11 cellular contexts compared by ENCODE assay signal in the genomic region with DNA sequence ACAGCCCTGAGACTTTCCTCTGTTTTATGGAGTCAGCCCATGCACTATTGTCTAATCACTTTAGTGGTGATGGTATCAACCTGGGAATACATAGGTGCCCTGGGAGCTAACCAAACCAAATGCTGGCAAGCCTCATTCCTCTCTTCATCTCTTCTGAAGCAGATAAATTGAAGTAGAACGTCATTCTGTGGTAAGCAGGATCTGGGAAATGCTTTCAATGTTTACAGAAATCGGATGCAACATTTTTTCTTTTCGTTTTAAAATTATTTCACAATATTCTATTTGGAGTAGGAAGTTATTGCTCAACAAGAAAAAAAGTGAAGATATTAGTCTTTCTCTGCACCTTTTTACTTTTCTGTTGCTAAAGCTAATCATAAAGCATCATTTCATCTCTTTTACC.
DNase-seq lines count a peak whose midpoint lies in the region; ATAC-seq and TF ChIP-seq lines count a peak whose summit lies in the region.
"Had no signal": no experiment of that assay in that cellular context is flagged by ENCODE, and none has a peak within 500 bp of the region (broad histone marks: within the 10 kb centered on the region; RNA-seq: fewer than 3 reads in every experiment).

No MANE protein-coding gene starts in this region.

- H3K36me3 ChIP-seq in ascending aorta (no peaks in the 10 kb centered on the region), hepatocyte (replicated peaks; ENCODE audit: insufficient read depth, low read depth) (no peaks in the 10 kb centered on the region), subcutaneous abdominal adipose tissue (ENCODE audit: control insufficient read depth in 5 of 5, insufficient read depth in 5 of 5, low read length in 5 of 5) (no peaks in the 10 kb centered on the region)

- peak overlapping the region in 1 of 5 donors; percentile 26 for H3K9ac ChIP-seq in subcutaneous abdominal adipose tissue (ENCODE audit: low read length in 5 of 5)

- peak overlapping the region; percentile 15 for H3K4me2 ChIP-seq in hepatocyte

- peaks cover 64% of the 10 kb centered on the region for H4K20me1 ChIP-seq in hepatocyte (ENCODE audit: insufficient read depth, poor library complexity, severe bottlenecking)

- H3K4me1 Mint-ChIP-seq in activated naive CD8-positive, alpha-beta T cell treated with anti-CD3 and anti-CD28 coated beads, Interleukin-2, amount 50 U/mL, for 24 hours = peaks cover 84% of the 10 kb centered on the region

- ATAC-seq in activated naive CD8-positive, alpha-beta T cell treated with anti-CD3 and anti-CD28 coated beads, Interleukin-2, amount 50 U/mL, for 24 hours = no peak
- ATAC-seq in HG03097 (IDR thresholded peaks at IDR 0.05; ENCODE audit: low FRiP score, unreplicated experiment) = no peak

- no peak overlapping the region for H2AFZ ChIP-seq in hepatocyte

- H3K4me1 ChIP-seq in ascending aorta (peaks cover 15 to 68% of the 10 kb centered on the region in 2 donors), hepatocyte (ENCODE audit: insufficient read depth) (peaks cover 41% of the 10 kb centered on the region), subcutaneous abdominal adipose tissue (ENCODE audit: control insufficient read depth in 5 of 5, insufficient read depth in 5 of 5, low read length in 5 of 5) (peaks cover 26 to 84% (median 74%) of the 10 kb centered on the region in 5 donors)

- peaks cover 100% of the 10 kb centered on the region for H3K79me2 ChIP-seq in hepatocyte

- peak; percentile 88 for DNase-seq in HCEC 1CT
- no peak for DNase-seq in ascending aorta (ENCODE audit: low spot score in 2 of 2)
- no peak for DNase-seq in hepatocyte (ENCODE audit: low spot score)
- DNase-seq in GM13976 (ENCODE audit: low spot score) = no peak
- DNase-seq in activated naive CD8-positive, alpha-beta T cell treated with anti-CD3 and anti-CD28 coated beads, Interleukin-2, amount 50 U/mL, for 24 hours = no peak
- DNase-seq: activated CD4-positive, alpha-beta T cell treated with anti-CD3 and anti-CD28 coated beads for 48 hours; GOT3; naive B cell; NCI-H774 had no signal

- intact Hi-C loops in ascending aorta (cut with DNase I) = no loop called here

- H3K36me3 Mint-ChIP-seq in activated naive CD8-positive, alpha-beta T cell treated with anti-CD3 and anti-CD28 coated beads, Interleukin-2, amount 50 U/mL, for 24 hours (ENCODE audit: low read depth) = peaks cover 2% of the 10 kb centered on the region
- H3K36me3 Mint-ChIP-seq: naive B cell had no signal

- no peak overlapping the region for H3K27ac Mint-ChIP-seq in activated naive CD8-positive, alpha-beta T cell treated with anti-CD3 and anti-CD28 coated beads, Interleukin-2, amount 50 U/mL, for 24 hours

- H3K27ac ChIP-seq in ascending aorta (peak overlapping the region; percentile 22 to 33), hepatocyte (peak overlapping the region; percentile 50), subcutaneous abdominal adipose tissue (ENCODE audit: low read depth, low read length) (peak overlapping the region; percentile 96)

- TF ChIP-seq CTCF in ascending aorta (IDR thresholded peaks at IDR 0.05) = no peak
- no peak for TF ChIP-seq CTCF in hepatocyte (IDR thresholded peaks at IDR 0.05; ENCODE audit: poor library complexity)
- no peak for TF ChIP-seq CTCF in GM13976 (IDR thresholded peaks at IDR 0.05; ENCODE audit: borderline replicate concordance, control extremely low read depth, extremely low read depth, insufficient read depth, missing control alignments)

- H3K9me3 ChIP-seq in ascending aorta (no peaks in the 10 kb centered on the region), hepatocyte (ENCODE audit: low read depth) (no peaks in the 10 kb centered on the region), subcutaneous abdominal adipose tissue (ENCODE audit: control insufficient read depth in 5 of 5, low read length in 5 of 5) (no peaks in the 10 kb centered on the region)

- H3K4me3 Mint-ChIP-seq in activated naive CD8-positive, alpha-beta T cell treated with anti-CD3 and anti-CD28 coated beads, Interleukin-2, amount 50 U/mL, for 24 hours = no peak overlapping the region

- H3K27me3 ChIP-seq in ascending aorta (no peaks in the 10 kb centered on the region), hepatocyte (no peaks in the 10 kb centered on the region), subcutaneous abdominal adipose tissue (ENCODE audit: control insufficient read depth in 5 of 5, insufficient read depth in 4 of 5, low read length in 5 of 5) (no peaks in the 10 kb centered on the region)

- H3K4me3 ChIP-seq in ascending aorta = no peak overlapping the region
- no peak overlapping the region for H3K4me3 ChIP-seq in hepatocyte
- H3K4me3 ChIP-seq in subcutaneous abdominal adipose tissue (ENCODE audit: low read depth in 1 of 5, low read length in 5 of 5) = peak overlapping the region in 2 of 5 donors; percentile 19 to 36

- no peaks in the 10 kb centered on the region for H3K9me3 Mint-ChIP-seq in activated naive CD8-positive, alpha-beta T cell treated with anti-CD3 and anti-CD28 coated beads, Interleukin-2, amount 50 U/mL, for 24 hours
- H3K9me3 Mint-ChIP-seq: naive B cell had no signal

- in situ Hi-C loops in GM13976 (cut with MboI; ENCODE audit: low sequenced_read_pairs, unreplicated experiment) = no loop called here

- H3K27me3 Mint-ChIP-seq in activated naive CD8-positive, alpha-beta T cell treated with anti-CD3 and anti-CD28 coated beads, Interleukin-2, amount 50 U/mL, for 24 hours = no peaks in the 10 kb centered on the region
- H3K27me3 Mint-ChIP-seq: naive B cell had no signal

- no peaks in the 10 kb centered on the region for H3K9me2 ChIP-seq in hepatocyte (replicated peaks; ENCODE audit: insufficient read depth)

- WGBS in hepatocyte (ENCODE audit: low lambda C conversion rate, missing lambda C conversion rate) = 54% methylated on average over 3 of the region's 3 CpGs

Comparison
In these comparisons a context has a peak if more than half of its experiments do, and no peak if none do; other contexts are left out.
1. H3K27ac ChIP-seq: peak in every context shown above with its lines; median percentile 96 in subcutaneous abdominal adipose tissue; 50 in hepatocyte; 28 in ascending aorta.